In genomic region chr3:54188176-54188791, GRCh38 we compare ENCODE assay signal across 8 cellular contexts.
A peak's percentile ranks its signal among the peaks of the same experiment; 100 is the strongest.
DNase-seq lines count a peak whose midpoint lies in the region; ATAC-seq and TF ChIP-seq lines count a peak whose summit lies in the region.

No MANE protein-coding gene starts in this region.

- peaks cover 44% of the 10 kb centered on the region for H3K9me3 Mint-ChIP-seq in osteocyte (ENCODE audit: unreplicated experiment)

- H3K4me3 ChIP-seq in adipocyte (ENCODE audit: low read length): no peak overlapping the region

- H3K4me3 Mint-ChIP-seq in osteocyte (ENCODE audit: unreplicated experiment): no peak overlapping the region

- TF ChIP-seq EP300 in Ishikawa (IDR thresholded peaks at IDR 0.05; ENCODE audit: borderline replicate concordance): no peak

- H3K9ac ChIP-seq in adipocyte (ENCODE audit: low read length): no peak overlapping the region

- H3K9me3 ChIP-seq in adipocyte (ENCODE audit: control insufficient read depth, low read length): no peaks in the 10 kb centered on the region

- H3K36me3 Mint-ChIP-seq in osteocyte (ENCODE audit: unreplicated experiment): no peaks in the 10 kb centered on the region

- H3K36me3 ChIP-seq in adipocyte (ENCODE audit: control insufficient read depth, insufficient read depth, low read length, severe bottlenecking): no peaks in the 10 kb centered on the region

- no peak for TF ChIP-seq RAD21 in Ishikawa (IDR thresholded peaks at IDR 0.05; ENCODE audit: low read depth)

- ATAC-seq in GM21825 (IDR thresholded peaks at IDR 0.05; ENCODE audit: unreplicated experiment): no peak
- no peak for ATAC-seq in GM21717 (IDR thresholded peaks at IDR 0.05; ENCODE audit: unreplicated experiment)

- no peaks in the 10 kb centered on the region for H3K27me3 ChIP-seq in adipocyte (replicated peaks; ENCODE audit: control insufficient read depth, insufficient read depth, low read length)

- DNase-seq in ELF-1 (ENCODE audit: low read depth, low spot score) (peak; percentile 62), adipocyte (ENCODE audit: low read depth) (peak; percentile 59), kidney glomerular epithelial cell (lab: John Stamatoyannopoulos, UW) (peak; percentile 80), osteocyte (ENCODE audit: extremely low spot score, unreplicated experiment) (no peak), OCI-M2 (lab: John Stamatoyannopoulos, UW; ENCODE audit: unreplicated experiment) (no peak)

- no peaks in the 10 kb centered on the region for H3K27me3 Mint-ChIP-seq in osteocyte (ENCODE audit: unreplicated experiment)

- H3K4me1 Mint-ChIP-seq in osteocyte (ENCODE audit: unreplicated experiment): no peaks in the 10 kb centered on the region

- H3K27ac Mint-ChIP-seq in osteocyte (ENCODE audit: unreplicated experiment): no peak overlapping the region

- no peaks in the 10 kb centered on the region for H3K4me1 ChIP-seq in adipocyte (ENCODE audit: control insufficient read depth, insufficient read depth, low read length)

- TF ChIP-seq CTCF in osteocyte (IDR thresholded peaks at IDR 0.05): no peak

TF ChIP-seq in Ishikawa, 13 proteins besides CTCF, POLR2A, EP300 and RAD21:
- no peak for TF ChIP-seq YY1 (IDR thresholded peaks at IDR 0.05; ENCODE audit: low read depth)
- TF ChIP-seq USF1 (IDR thresholded peaks at IDR 0.05): no peak
- TF ChIP-seq TAF1 (IDR thresholded peaks at IDR 0.05; ENCODE audit: low read depth): no peak
- no peak for TF ChIP-seq ZBTB7A (IDR thresholded peaks at IDR 0.05; ENCODE audit: low read depth)
- peak; percentile 92 for TF ChIP-seq REST (IDR thresholded peaks at IDR 0.05; ENCODE audit: low read depth)
TF ChIP-seq in Ishikawa: peak in this region for 1.

Comparison
In these comparisons a context has a peak if more than half of its experiments do, and no peak if none do; other contexts are left out.
1. DNase-seq: peak in ELF-1 (single experiment), adipocyte (single experiment) and kidney glomerular epithelial cell (single experiment); none in osteocyte (single experiment) and OCI-M2 (single experiment).